In genomic region chr14:60275932-60276331, GRCh38 we compare ENCODE assay signal across 1 cellular context.
TF ChIP-seq lines count a peak whose summit lies in the region.

No MANE protein-coding gene starts in this region.

TF ChIP-seq in HepG2, 621 proteins besides CTCF, POLR2A, EP300 and RAD21 (continued from another document):
- no peak for TF ChIP-seq SOX6 (IDR thresholded peaks at IDR 0.05)
- TF ChIP-seq SOX6 (CRISPR knock-in tag; IDR thresholded peaks at IDR 0.05) = peak; percentile 76; the same call in 1 of the 2 replicates
- TF ChIP-seq NCOR1 (IDR thresholded peaks at IDR 0.05; ENCODE audit: borderline replicate concordance, low read length) = no peak
- peak; percentile 74; the same call in 1 of the 2 replicates for TF ChIP-seq SOX13 (IDR thresholded peaks at IDR 0.05)
- peak in 1 of 2 experiments; percentile 96; a peak in 2 of 4 replicates for TF ChIP-seq SOX13 (CRISPR knock-in tag; conservative IDR thresholded peaks at IDR 0.05 in 1 of 2, IDR thresholded peaks at IDR 0.05 in 1 of 2)
- no peak for TF ChIP-seq ATM (IDR thresholded peaks at IDR 0.05; ENCODE audit: borderline replicate concordance)
- peak; percentile 22 for TF ChIP-seq TEAD3 (CRISPR knock-in tag; optimal IDR thresholded peaks at IDR 0.05; ENCODE audit: borderline replicate concordance)
- TF ChIP-seq SOX5 (CRISPR knock-in tag; IDR thresholded peaks at IDR 0.05; ENCODE audit: borderline replicate concordance) = peak; percentile 90
